Comparison of ENCODE assay signal across 1 cellular context in the genomic region with DNA sequence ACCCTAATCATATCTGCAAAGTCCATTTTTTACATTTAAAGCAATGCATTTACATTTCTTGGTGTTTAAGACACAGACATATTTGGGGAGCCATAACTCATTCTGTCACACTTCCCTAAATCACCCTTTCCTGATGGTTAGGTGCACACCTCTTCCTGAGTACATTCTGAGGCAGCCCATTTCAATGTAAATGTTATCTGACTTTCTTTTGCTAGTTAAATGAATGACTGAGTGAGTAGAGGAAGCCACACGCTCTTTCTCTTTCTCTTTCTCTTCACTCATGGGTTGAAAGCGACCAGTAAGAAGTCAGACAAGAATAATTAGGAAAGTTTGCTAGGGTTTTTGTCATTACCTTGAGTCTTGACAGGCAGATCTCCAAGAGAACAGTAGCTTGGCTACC.
TF ChIP-seq lines count a peak whose summit lies in the region.

No MANE protein-coding gene starts in this region.

TF ChIP-seq in SK-N-SH treated with all-trans-retinoic acid at 6 μM for 48 hours, 23 proteins besides CTCF, POLR2A, EP300 and RAD21 (continued from another document):
- TF ChIP-seq, protein P1, sequence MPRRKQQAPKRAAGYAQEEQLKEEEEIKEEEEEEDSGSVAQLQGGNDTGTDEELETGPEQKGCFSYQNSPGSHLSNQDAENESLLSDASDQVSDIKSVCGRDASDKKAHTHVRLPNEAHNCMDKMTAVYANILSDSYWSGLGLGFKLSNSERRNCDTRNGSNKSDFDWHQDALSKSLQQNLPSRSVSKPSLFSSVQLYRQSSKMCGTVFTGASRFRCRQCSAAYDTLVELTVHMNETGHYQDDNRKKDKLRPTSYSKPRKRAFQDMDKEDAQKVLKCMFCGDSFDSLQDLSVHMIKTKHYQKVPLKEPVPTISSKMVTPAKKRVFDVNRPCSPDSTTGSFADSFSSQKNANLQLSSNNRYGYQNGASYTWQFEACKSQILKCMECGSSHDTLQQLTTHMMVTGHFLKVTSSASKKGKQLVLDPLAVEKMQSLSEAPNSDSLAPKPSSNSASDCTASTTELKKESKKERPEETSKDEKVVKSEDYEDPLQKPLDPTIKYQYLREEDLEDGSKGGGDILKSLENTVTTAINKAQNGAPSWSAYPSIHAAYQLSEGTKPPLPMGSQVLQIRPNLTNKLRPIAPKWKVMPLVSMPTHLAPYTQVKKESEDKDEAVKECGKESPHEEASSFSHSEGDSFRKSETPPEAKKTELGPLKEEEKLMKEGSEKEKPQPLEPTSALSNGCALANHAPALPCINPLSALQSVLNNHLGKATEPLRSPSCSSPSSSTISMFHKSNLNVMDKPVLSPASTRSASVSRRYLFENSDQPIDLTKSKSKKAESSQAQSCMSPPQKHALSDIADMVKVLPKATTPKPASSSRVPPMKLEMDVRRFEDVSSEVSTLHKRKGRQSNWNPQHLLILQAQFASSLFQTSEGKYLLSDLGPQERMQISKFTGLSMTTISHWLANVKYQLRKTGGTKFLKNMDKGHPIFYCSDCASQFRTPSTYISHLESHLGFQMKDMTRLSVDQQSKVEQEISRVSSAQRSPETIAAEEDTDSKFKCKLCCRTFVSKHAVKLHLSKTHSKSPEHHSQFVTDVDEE (CRISPR knock-in tag; IDR thresholded peaks at IDR 0.05), result no peak
- TF ChIP-seq ZNF70 (CRISPR knock-in tag; IDR thresholded peaks at IDR 0.05), result no peak
- no peak for TF ChIP-seq ZFP3 (CRISPR knock-in tag; IDR thresholded peaks at IDR 0.05)
- no peak for TF ChIP-seq GLIS3 (CRISPR knock-in tag; IDR thresholded peaks at IDR 0.05)
- TF ChIP-seq PPARA (CRISPR knock-in tag; IDR thresholded peaks at IDR 0.05; ENCODE audit: borderline replicate concordance), result no peak
- TF ChIP-seq ZFP30 (CRISPR knock-in tag; IDR thresholded peaks at IDR 0.05), result no peak
- no peak for TF ChIP-seq ZC3H10 (CRISPR knock-in tag; IDR thresholded peaks at IDR 0.05)
- TF ChIP-seq, protein P2, sequence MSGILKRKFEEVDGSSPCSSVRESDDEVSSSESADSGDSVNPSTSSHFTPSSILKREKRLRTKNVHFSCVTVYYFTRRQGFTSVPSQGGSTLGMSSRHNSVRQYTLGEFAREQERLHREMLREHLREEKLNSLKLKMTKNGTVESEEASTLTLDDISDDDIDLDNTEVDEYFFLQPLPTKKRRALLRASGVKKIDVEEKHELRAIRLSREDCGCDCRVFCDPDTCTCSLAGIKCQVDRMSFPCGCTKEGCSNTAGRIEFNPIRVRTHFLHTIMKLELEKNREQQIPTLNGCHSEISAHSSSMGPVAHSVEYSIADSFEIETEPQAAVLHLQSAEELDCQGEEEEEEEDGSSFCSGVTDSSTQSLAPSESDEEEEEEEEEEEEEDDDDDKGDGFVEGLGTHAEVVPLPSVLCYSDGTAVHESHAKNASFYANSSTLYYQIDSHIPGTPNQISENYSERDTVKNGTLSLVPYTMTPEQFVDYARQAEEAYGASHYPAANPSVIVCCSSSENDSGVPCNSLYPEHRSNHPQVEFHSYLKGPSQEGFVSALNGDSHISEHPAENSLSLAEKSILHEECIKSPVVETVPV (CRISPR knock-in tag; IDR thresholded peaks at IDR 0.05), result no peak
- TF ChIP-seq CSDC2 (CRISPR knock-in tag; IDR thresholded peaks at IDR 0.05), result no peak
- TF ChIP-seq, protein P3, sequence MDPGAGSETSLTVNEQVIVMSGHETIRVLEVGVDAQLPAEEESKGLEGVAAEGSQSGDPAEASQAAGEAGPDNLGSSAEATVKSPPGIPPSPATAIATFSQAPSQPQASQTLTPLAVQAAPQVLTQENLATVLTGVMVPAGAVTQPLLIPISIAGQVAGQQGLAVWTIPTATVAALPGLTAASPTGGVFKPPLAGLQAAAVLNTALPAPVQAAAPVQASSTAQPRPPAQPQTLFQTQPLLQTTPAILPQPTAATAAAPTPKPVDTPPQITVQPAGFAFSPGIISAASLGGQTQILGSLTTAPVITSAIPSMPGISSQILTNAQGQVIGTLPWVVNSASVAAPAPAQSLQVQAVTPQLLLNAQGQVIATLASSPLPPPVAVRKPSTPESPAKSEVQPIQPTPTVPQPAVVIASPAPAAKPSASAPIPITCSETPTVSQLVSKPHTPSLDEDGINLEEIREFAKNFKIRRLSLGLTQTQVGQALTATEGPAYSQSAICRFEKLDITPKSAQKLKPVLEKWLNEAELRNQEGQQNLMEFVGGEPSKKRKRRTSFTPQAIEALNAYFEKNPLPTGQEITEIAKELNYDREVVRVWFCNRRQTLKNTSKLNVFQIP (CRISPR knock-in tag; IDR thresholded peaks at IDR 0.05; ENCODE audit: borderline replicate concordance, low read depth), result no peak
- TF ChIP-seq RARB (CRISPR knock-in tag; IDR thresholded peaks at IDR 0.05), result no peak
